ENCODE assay signal across 7 cellular contexts in the genomic region with DNA sequence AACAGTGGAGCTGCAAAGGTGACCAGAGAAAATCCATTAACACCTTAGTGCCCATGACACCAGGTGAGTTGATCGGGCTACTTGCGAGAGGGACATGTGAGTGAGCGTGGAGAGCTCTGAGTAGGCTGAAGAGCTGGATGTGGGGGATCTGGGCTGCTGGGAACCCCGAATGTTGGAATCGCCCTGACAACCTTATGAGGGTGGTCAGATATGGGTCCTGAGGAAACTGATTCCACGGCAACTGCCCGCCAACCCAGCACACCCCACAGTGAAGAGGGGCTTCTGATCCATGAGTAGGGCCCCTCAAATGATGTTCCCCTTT. TPM values are rescaled to one million over a fixed set of nuclear protein-coding genes. Genes with fewer than 3 reads are reported as not detected.
A peak's percentile ranks its signal among the peaks of the same experiment; 100 is the strongest.
DNase-seq lines count a peak whose midpoint lies in the region; ATAC-seq and TF ChIP-seq lines count a peak whose summit lies in the region.

No MANE protein-coding gene starts in this region.

- no peak for TF ChIP-seq CTCF in stomach (IDR thresholded peaks at IDR 0.05)

- H3K27me3 Mint-ChIP-seq in activated T-helper 1 cell treated with anti-CD3 and anti-CD28 coated beads, Interleukin-12 subunit alpha, Interleukin-12 subunit beta, Interleukin-2, Interleukin-4 antibody, amounts not matched to agents 30 ng/mL and 10 ng/mL and 1 ng/mL, durations not matched to agents 14 hours and 24 hours and 36 hours (ENCODE audit: insufficient read depth) = peaks cover 4% of the 10 kb centered on the region

- peaks cover 39% of the 10 kb centered on the region for H3K27me3 ChIP-seq in iPS-18a (ENCODE audit: control insufficient read depth, insufficient read depth, low read length)
- no peaks in the 10 kb centered on the region for H3K27me3 ChIP-seq in stomach

- intact Hi-C loops in activated T-helper 1 cell treated with anti-CD3 and anti-CD28 coated beads, Interleukin-12 subunit alpha, Interleukin-12 subunit beta, Interleukin-2, Interleukin-4 antibody, amounts not matched to agents 30 ng/mL and 10 ng/mL and 1 ng/mL, durations not matched to agents 14 hours and 24 hours and 36 hours (cut with micrococcal nuclease) = loop anchor here (1.0 kb wide), 3 partner anchors 272 to 477 kb away; a partner anchor contains a TSS
- intact Hi-C loops in stomach (cut with DNase I; ENCODE audit: low total_unique reads) = no loop called here

- H3K4me1 Mint-ChIP-seq in activated T-helper 1 cell treated with anti-CD3 and anti-CD28 coated beads, Interleukin-12 subunit alpha, Interleukin-12 subunit beta, Interleukin-2, Interleukin-4 antibody, amounts not matched to agents 30 ng/mL and 10 ng/mL and 1 ng/mL, durations not matched to agents 14 hours and 24 hours and 36 hours (ENCODE audit: low read depth) = peaks cover 44% of the 10 kb centered on the region

- 25 to 40% (median 32%) methylated on average over 7 of the region's 7 CpGs for WGBS in stomach, 5 donors

- no peak overlapping the region for H3K27ac ChIP-seq in iPS-18a (ENCODE audit: low read length)
- peak overlapping the region; percentile 91 to 96 (median 94) for H3K27ac ChIP-seq in stomach

- ATAC-seq in HG03025 (IDR thresholded peaks at IDR 0.05; ENCODE audit: low FRiP score, unreplicated experiment) (peak; percentile 3), GM18870 (IDR thresholded peaks at IDR 0.05; ENCODE audit: unreplicated experiment) (no peak)

- no peaks in the 10 kb centered on the region for H3K9me3 Mint-ChIP-seq in activated T-helper 1 cell treated with anti-CD3 and anti-CD28 coated beads, Interleukin-12 subunit alpha, Interleukin-12 subunit beta, Interleukin-2, Interleukin-4 antibody, amounts not matched to agents 30 ng/mL and 10 ng/mL and 1 ng/mL, durations not matched to agents 14 hours and 24 hours and 36 hours

- H3K4me1 ChIP-seq in iPS-18a (ENCODE audit: control insufficient read depth, low read depth, low read length) (peaks cover 16% of the 10 kb centered on the region), stomach (peaks cover 31 to 52% (median 46%) of the 10 kb centered on the region in 4 donors)

- peak overlapping the region; percentile 73 for H3K27ac Mint-ChIP-seq in activated T-helper 1 cell treated with anti-CD3 and anti-CD28 coated beads, Interleukin-12 subunit alpha, Interleukin-12 subunit beta, Interleukin-2, Interleukin-4 antibody, amounts not matched to agents 30 ng/mL and 10 ng/mL and 1 ng/mL, durations not matched to agents 14 hours and 24 hours and 36 hours

- peak overlapping the region; percentile 88 for H3K4me3 Mint-ChIP-seq in activated T-helper 1 cell treated with anti-CD3 and anti-CD28 coated beads, Interleukin-12 subunit alpha, Interleukin-12 subunit beta, Interleukin-2, Interleukin-4 antibody, amounts not matched to agents 30 ng/mL and 10 ng/mL and 1 ng/mL, durations not matched to agents 14 hours and 24 hours and 36 hours

- DNase-seq in activated T-helper 1 cell treated with anti-CD3 and anti-CD28 coated beads, Interleukin-12 subunit alpha, Interleukin-12 subunit beta, Interleukin-2, Interleukin-4 antibody, amounts not matched to agents 30 ng/mL and 10 ng/mL and 1 ng/mL, durations not matched to agents 14 hours and 24 hours and 36 hours (ENCODE audit: low spot score) = no peak
- DNase-seq in stomach (no peak), GF-D8 (lab: John Stamatoyannopoulos, UW) (no peak), COLO668 (lab: John Stamatoyannopoulos, UW; ENCODE audit: unreplicated experiment) (no peak)

- H3K9me3 ChIP-seq in iPS-18a (ENCODE audit: control insufficient read depth, low read depth, low read length) (no peaks in the 10 kb centered on the region), stomach (no peaks in the 10 kb centered on the region)

- no peaks in the 10 kb centered on the region for H3K36me3 Mint-ChIP-seq in activated T-helper 1 cell treated with anti-CD3 and anti-CD28 coated beads, Interleukin-12 subunit alpha, Interleukin-12 subunit beta, Interleukin-2, Interleukin-4 antibody, amounts not matched to agents 30 ng/mL and 10 ng/mL and 1 ng/mL, durations not matched to agents 14 hours and 24 hours and 36 hours (ENCODE audit: low read depth)

- H3K36me3 ChIP-seq in iPS-18a (ENCODE audit: control insufficient read depth, low read depth, low read length) (no peaks in the 10 kb centered on the region), stomach (no peaks in the 10 kb centered on the region)

- H3K4me3 ChIP-seq in iPS-18a (ENCODE audit: low read length) (peak overlapping the region; percentile 96), stomach (peak overlapping the region; percentile 92 to 96 (median 94))

- no peak for TF ChIP-seq EP300 in stomach (IDR thresholded peaks at IDR 0.05)

- peak overlapping the region; percentile 68 for H3K9ac ChIP-seq in iPS-18a (ENCODE audit: low read length)

- TF ChIP-seq POLR2A in stomach (IDR thresholded peaks at IDR 0.05) = no peak

RNA-seq across cellular contexts. Expression of a gene that starts 0.7 kb away (rescaled TPM):
- total RNA-seq in activated T-helper 1 cell treated with anti-CD3 and anti-CD28 coated beads, Interleukin-12 subunit alpha, Interleukin-12 subunit beta, Interleukin-2, Interleukin-4 antibody, amounts not matched to agents 30 ng/mL and 10 ng/mL and 1 ng/mL, durations not matched to agents 14 hours and 24 hours and 36 hours = 61.4 and 63.7 TPM in 2 replicates
- total RNA-seq in stomach = 100 to 1,000 TPM in 3 of 5 donors, 10 to 100 TPM in 2; 58.3 to 323 (median 129) TPM
- polyA plus RNA-seq in stomach = 100 to 1,000 TPM in 2 of 3 donors, 10 to 100 TPM in 1; 38.5 to 118 (median 103) TPM
